Comparison of ENCODE assay signal across 19 cellular contexts in genomic region chr11:78176605-78177141, GRCh38. TPM values are rescaled to one million over a fixed set of nuclear protein-coding genes. Genes with fewer than 3 reads are reported as not detected.
DNase-seq lines count a peak whose midpoint lies in the region; ATAC-seq, FAIRE-seq and TF ChIP-seq lines count a peak whose summit lies in the region.
"Had no signal": no experiment of that assay in that cellular context is flagged by ENCODE, and none has a peak within 500 bp of the region (broad histone marks: within the 10 kb centered on the region; RNA-seq: fewer than 3 reads in every experiment).

No MANE protein-coding gene starts in this region.

- H3K4me1 Mint-ChIP-seq in T-helper 17 cell: peaks cover 16% of the 10 kb centered on the region

- H3K79me2 ChIP-seq in HepG2 (ENCODE audit: insufficient read depth, low read length): no peaks in the 10 kb centered on the region

- BruUV-seq in HepG2 (replicated peaks; lab: Mats Ljungman, UMichigan): no TSS peak

- no peaks in the 10 kb centered on the region for H3K27me3 Mint-ChIP-seq in T-helper 17 cell
- H3K27me3 Mint-ChIP-seq: CD4-positive, CD25-positive, alpha-beta regulatory T cell had no signal

- peak overlapping the region; percentile 2 for H3K27ac Mint-ChIP-seq in T-helper 17 cell
- H3K27ac Mint-ChIP-seq in activated naive CD4-positive, alpha-beta T cell treated with anti-CD3 and anti-CD28 coated beads, Interleukin-2, amount 50 U/mL, for 72 hours: no peak overlapping the region
- H3K27ac Mint-ChIP-seq: GM23338 had no signal

- CTCF ChIA-PET in HepG2 (lab: Yijun Ruan, JAX; ENCODE audit: low intra/inter-chr PET ratio, low total read pairs): no interaction called here

- H3K4me3 Mint-ChIP-seq in T-helper 17 cell: no peak overlapping the region
- H3K4me3 Mint-ChIP-seq: GM23338 had no signal

- 78% methylated on average over 10 of the region's 10 CpGs for WGBS in HepG2 (ENCODE audit: low lambda C conversion rate)

- no peaks in the 10 kb centered on the region; the same call in 1 of the 2 replicates for H4K20me1 ChIP-seq in HepG2 (ENCODE audit: insufficient read depth, low read length)

- no peak for FAIRE-seq in HepG2 (lab: Jason Lieb, UNC)
- FAIRE-seq: D721Med, G401.6, GM12891, H54 had no signal

- DNase-seq in activated effector memory CD4-positive, alpha-beta T cell treated with anti-CD3 and anti-CD28 coated beads, Interleukin-2, amount 50 U/mL, for 16 hours: peak; percentile 28
- no peak for DNase-seq in activated effector memory CD4-positive, alpha-beta T cell treated with Interleukin-2 at 50 U/mL for 16 hours
- DNase-seq in T-helper 17 cell: no peak
- DNase-seq in HepG2 (ENCODE audit: low spot score): no peak
- DNase-seq in posterior vena cava (ENCODE audit: low spot score): peak; percentile 30
- DNase-seq in superior temporal gyrus (ENCODE audit: extremely low spot score): no peak
- no peak for DNase-seq in activated naive CD4-positive, alpha-beta T cell treated with anti-CD3 and anti-CD28 coated beads, Interleukin-2, amount 50 U/mL, for 72 hours (ENCODE audit: low spot score in 2 of 2)
- DNase-seq: BE2C; C1 segment of cervical spinal cord; Caco-2; CD4-positive, CD25-positive, alpha-beta regulatory T cell; HCEC 1CT; IMR-90 had no signal

- POLR2A ChIA-PET in HepG2 (lab: Yijun Ruan, JAX): no interaction called here

- peaks cover 4% of the 10 kb centered on the region for H3K36me3 Mint-ChIP-seq in T-helper 17 cell (ENCODE audit: low read depth)
- H3K36me3 Mint-ChIP-seq in activated naive CD4-positive, alpha-beta T cell treated with anti-CD3 and anti-CD28 coated beads, Interleukin-2, amount 50 U/mL, for 72 hours: peaks cover 9 to 38% of the 10 kb centered on the region in 2 donors

- no peaks in the 10 kb centered on the region for H3K27me3 ChIP-seq in HepG2 (ENCODE audit: control insufficient read depth in 1 of 2, insufficient read depth in 2 of 2, low read length in 2 of 2)
- H3K27me3 ChIP-seq: BE2C had no signal

- TF ChIP-seq CTCF in HepG2 (CRISPR knock-in tag; IDR thresholded peaks at IDR 0.05): no peak

- H3K9me3 ChIP-seq in T-helper 17 cell (ENCODE audit: control insufficient read depth, low read length, poor library complexity, severe bottlenecking) (no peaks in the 10 kb centered on the region), HepG2 (ENCODE audit: low read length) (no peaks in the 10 kb centered on the region)
- H3K9me3 ChIP-seq: BE2C, Caco-2 had no signal

- intact Hi-C loops in HepG2 (cut with micrococcal nuclease; ENCODE audit: unreplicated experiment) (no loop called here), posterior vena cava (cut with DNase I) (loop anchor here in 1 of 2 donors (5.0 kb wide), 1 partner anchor 1899 kb away; no protein-coding TSS in a partner anchor)

- no peak for TF ChIP-seq EP300 in HepG2 (IDR thresholded peaks at IDR 0.05; ENCODE audit: low read depth in 2 of 2, low read length in 2 of 2)
- TF ChIP-seq EP300 in HepG2 (CRISPR knock-in tag; IDR thresholded peaks at IDR 0.05; ENCODE audit: borderline replicate concordance): no peak

- in situ Hi-C loops in HepG2 (cut with HindIII; ENCODE audit: extremely low pct_ligation_motif_present, low pct_unique_long_range_greater_than_20kb): no loop called here

- peaks cover 0 to 13% of the 10 kb centered on the region in 2 donors for H3K9me3 Mint-ChIP-seq in activated naive CD4-positive, alpha-beta T cell treated with anti-CD3 and anti-CD28 coated beads, Interleukin-2, amount 50 U/mL, for 72 hours
- H3K9me3 Mint-ChIP-seq: GM23338 had no signal

- no peak overlapping the region for H3K4me3 ChIP-seq in HepG2 (replicated peaks in 1 of 3; ENCODE audit: insufficient read depth in 1 of 3, low read depth in 2 of 3, low read length in 3 of 3)
- H3K4me3 ChIP-seq: GM23338 had no signal

- no peak overlapping the region for H3K4me2 ChIP-seq in HepG2 (ENCODE audit: low read depth, low read length)
- H3K4me2 ChIP-seq: GM23338 had no signal

- H3K4me1 ChIP-seq in HepG2 (ENCODE audit: insufficient read depth, low read length): peaks cover 31% of the 10 kb centered on the region

- no peak for TF ChIP-seq POLR2A in HepG2 (IDR thresholded peaks at IDR 0.05; ENCODE audit: insufficient read depth in 1 of 2, low read depth in 2 of 2, low read length in 2 of 2)

- no peak overlapping the region for H3K27ac ChIP-seq in HepG2 (ENCODE audit: extremely low read length, insufficient read depth, low read length)
- H3K27ac ChIP-seq: HL-60 had no signal

- peaks cover 4 to 5% of the 10 kb centered on the region in 2 experiments; a peak in 2 of 5 replicates for H3K36me3 ChIP-seq in HepG2 (replicated peaks in 1 of 2; ENCODE audit: control insufficient read depth in 1 of 2, insufficient read depth in 2 of 2, low read length in 2 of 2)
- H3K36me3 ChIP-seq: BE2C had no signal

- no peak for ATAC-seq in T-helper 17 cell
- no peak for ATAC-seq in HepG2
- ATAC-seq in activated naive CD4-positive, alpha-beta T cell treated with anti-CD3 and anti-CD28 coated beads, Interleukin-2, amount 50 U/mL, for 72 hours: no peak
- ATAC-seq: GM23338 had no signal

- H2AFZ ChIP-seq in HepG2 (ENCODE audit: low read length): no peak overlapping the region
- H2AFZ ChIP-seq: GM23338 had no signal

- TF ChIP-seq RAD21 in HepG2 (CRISPR knock-in tag; IDR thresholded peaks at IDR 0.05): no peak

- no peak overlapping the region for H3K9ac ChIP-seq in HepG2 (ENCODE audit: insufficient read depth, low read depth, low read length)

RNA-seq across cellular contexts. Expression of gene KCTD21, which starts 11.8 kb away (rescaled TPM):
- total RNA-seq in T-helper 17 cell (1 to 10 TPM; 2.4 to 4.0 TPM), HepG2 (2016; rRNA removed; fragmentation: Illumina TruSeq; extraction: Trizol) (3.1 and 3.9 TPM in 2 replicates), posterior vena cava (10 to 100 TPM; 10.2 to 10.5 TPM)
- 0.97 and 1.3 TPM in 2 replicates for total RNA-seq in HepG2 (2016; cell fraction: cytosol; rRNA removed; fragmentation: Illumina TruSeq; extraction: Trizol; ENCODE audit: low read depth)
- 3.3 and 4.3 TPM in 2 replicates for total RNA-seq in HepG2 (2016; cell fraction: insoluble cytoplasmic fraction; rRNA removed; fragmentation: Illumina TruSeq; extraction: Trizol)
- 3.1 TPM in 2 replicates for total RNA-seq in HepG2 (2016; cell fraction: membrane; rRNA removed; fragmentation: Illumina TruSeq; extraction: Trizol)
- 1.3 and 1.6 TPM in 2 replicates for total RNA-seq in HepG2 (2016; cell fraction: nucleus; rRNA removed; fragmentation: Illumina TruSeq; extraction: Trizol)
- 13.2 and 13.5 TPM in 2 replicates for polyA plus RNA-seq in HepG2 (2011; rRNA removed)
- 11.0 and 13.8 TPM in 2 replicates for polyA plus RNA-seq in HepG2 (2011; cell fraction: cytosol; rRNA removed)
- polyA plus RNA-seq in HepG2 (2011; cell fraction: nucleus; rRNA removed): 5.4 and 6.0 TPM in 2 replicates
- polyA plus RNA-seq in HepG2 (2012): 6.6 and 9.3 TPM in 2 replicates
- polyA plus RNA-seq in HepG2 (2016; cell fraction: cytosol; fragmentation: Illumina TruSeq; extraction: Trizol; ENCODE audit: low read depth): 1.2 and 1.4 TPM in 2 replicates
- 4.8 and 5.3 TPM in 2 replicates for polyA plus RNA-seq in HepG2 (2016; cell fraction: insoluble cytoplasmic fraction; fragmentation: Illumina TruSeq; extraction: Trizol; ENCODE audit: low read depth)
- polyA plus RNA-seq in HepG2 (2016; cell fraction: membrane; fragmentation: Illumina TruSeq; extraction: Trizol; ENCODE audit: low read depth): 2.5 and 3.1 TPM in 2 replicates
- polyA plus RNA-seq in HepG2 (2016; cell fraction: nucleus; fragmentation: Illumina TruSeq; extraction: Trizol; ENCODE audit: insufficient read depth, low read depth): 3.6 and 4.7 TPM in 2 replicates
- polyA minus RNA-seq in HepG2 (2011; rRNA and poly(A)+ RNA removed; ENCODE audit: low replicate concordance): 14.8 and 38.3 TPM in 2 replicates
- 8.7 and 11.6 TPM in 2 replicates for polyA minus RNA-seq in HepG2 (2011; cell fraction: cytosol; rRNA and poly(A)+ RNA removed)
- polyA minus RNA-seq in HepG2 (2011; cell fraction: nucleus; rRNA and poly(A)+ RNA removed): 5.3 and 6.6 TPM in 2 replicates
- 10 to 100 TPM in 1 of 2 donors, 1 to 10 TPM in 1; 6.6 to 12.2 TPM for total RNA-seq in activated naive CD4-positive, alpha-beta T cell treated with anti-CD3 and anti-CD28 coated beads, Interleukin-2, amount 50 U/mL, for 72 hours

RNA-seq across cellular contexts. Expression of gene USP35, which starts 12.0 kb away (rescaled TPM):
- total RNA-seq in T-helper 17 cell (10 to 100 TPM; 10.5 to 13.4 TPM), HepG2 (2016; rRNA removed; fragmentation: Illumina TruSeq; extraction: Trizol) (1.8 and 4.6 TPM in 2 replicates), posterior vena cava (10 to 100 TPM; 12.8 to 14.1 TPM)
- 0.71 and 0.88 TPM in 2 replicates for total RNA-seq in HepG2 (2016; cell fraction: cytosol; rRNA removed; fragmentation: Illumina TruSeq; extraction: Trizol; ENCODE audit: low read depth)
- total RNA-seq in HepG2 (2016; cell fraction: insoluble cytoplasmic fraction; rRNA removed; fragmentation: Illumina TruSeq; extraction: Trizol): 1.7 and 4.5 TPM in 2 replicates
- total RNA-seq in HepG2 (2016; cell fraction: membrane; rRNA removed; fragmentation: Illumina TruSeq; extraction: Trizol): 0.93 and 1.1 TPM in 2 replicates
- 5.7 and 7.4 TPM in 2 replicates for total RNA-seq in HepG2 (2016; cell fraction: nucleus; rRNA removed; fragmentation: Illumina TruSeq; extraction: Trizol)
- 7.7 and 11.1 TPM in 2 replicates for polyA plus RNA-seq in HepG2 (2011; rRNA removed)
- 4.0 and 5.2 TPM in 2 replicates for polyA plus RNA-seq in HepG2 (2011; cell fraction: cytosol; rRNA removed)
- polyA plus RNA-seq in HepG2 (2011; cell fraction: nucleus; rRNA removed): 56.5 and 58.1 TPM in 2 replicates
- 4.1 and 5.5 TPM in 2 replicates for polyA plus RNA-seq in HepG2 (2012)
- polyA plus RNA-seq in HepG2 (2016; cell fraction: cytosol; fragmentation: Illumina TruSeq; extraction: Trizol; ENCODE audit: low read depth): 0.20 and 0.27 TPM in 2 replicates
- 1.4 and 2.7 TPM in 2 replicates for polyA plus RNA-seq in HepG2 (2016; cell fraction: insoluble cytoplasmic fraction; fragmentation: Illumina TruSeq; extraction: Trizol; ENCODE audit: low read depth)
- 0.61 and 0.63 TPM in 2 replicates for polyA plus RNA-seq in HepG2 (2016; cell fraction: membrane; fragmentation: Illumina TruSeq; extraction: Trizol; ENCODE audit: low read depth)
- 10.1 and 12.3 TPM in 2 replicates for polyA plus RNA-seq in HepG2 (2016; cell fraction: nucleus; fragmentation: Illumina TruSeq; extraction: Trizol; ENCODE audit: insufficient read depth, low read depth)
- 5.1 and 12.7 TPM in 2 replicates for polyA minus RNA-seq in HepG2 (2011; rRNA and poly(A)+ RNA removed; ENCODE audit: low replicate concordance)
- polyA minus RNA-seq in HepG2 (2011; cell fraction: cytosol; rRNA and poly(A)+ RNA removed): 2.4 and 3.2 TPM in 2 replicates
- polyA minus RNA-seq in HepG2 (2011; cell fraction: nucleus; rRNA and poly(A)+ RNA removed): 17.3 and 18.0 TPM in 2 replicates
- 10 to 100 TPM; 16.3 to 21.8 TPM for total RNA-seq in activated naive CD4-positive, alpha-beta T cell treated with anti-CD3 and anti-CD28 coated beads, Interleukin-2, amount 50 U/mL, for 72 hours

RNA-seq across cellular contexts. Expression of gene ALG8, which starts 37.2 kb away (rescaled TPM):
- total RNA-seq in T-helper 17 cell: 10 to 100 TPM; 17.2 to 25.8 TPM
- total RNA-seq in HepG2 (2016; rRNA removed; fragmentation: Illumina TruSeq; extraction: Trizol): 50.0 and 88.0 TPM in 2 replicates
- 27.9 and 37.5 TPM in 2 replicates for total RNA-seq in HepG2 (2016; cell fraction: cytosol; rRNA removed; fragmentation: Illumina TruSeq; extraction: Trizol; ENCODE audit: low read depth)
- total RNA-seq in HepG2 (2016; cell fraction: insoluble cytoplasmic fraction; rRNA removed; fragmentation: Illumina TruSeq; extraction: Trizol): 46.2 and 90.8 TPM in 2 replicates
- 39.8 and 40.9 TPM in 2 replicates for total RNA-seq in HepG2 (2016; cell fraction: membrane; rRNA removed; fragmentation: Illumina TruSeq; extraction: Trizol)
- total RNA-seq in HepG2 (2016; cell fraction: nucleus; rRNA removed; fragmentation: Illumina TruSeq; extraction: Trizol): 81.9 and 98.4 TPM in 2 replicates
- 53.5 and 75.8 TPM in 2 replicates for polyA plus RNA-seq in HepG2 (2011; rRNA removed)
- polyA plus RNA-seq in HepG2 (2011; cell fraction: cytosol; rRNA removed): 34.9 and 52.4 TPM in 2 replicates
- polyA plus RNA-seq in HepG2 (2011; cell fraction: nucleus; rRNA removed): 23.3 and 25.4 TPM in 2 replicates
- polyA plus RNA-seq in HepG2 (2012): 33.9 and 48.4 TPM in 2 replicates
- polyA plus RNA-seq in HepG2 (2016; cell fraction: cytosol; fragmentation: Illumina TruSeq; extraction: Trizol; ENCODE audit: low read depth): 21.7 and 23.1 TPM in 2 replicates
- 45.9 and 50.8 TPM in 2 replicates for polyA plus RNA-seq in HepG2 (2016; cell fraction: insoluble cytoplasmic fraction; fragmentation: Illumina TruSeq; extraction: Trizol; ENCODE audit: low read depth)
- 29.3 and 35.8 TPM in 2 replicates for polyA plus RNA-seq in HepG2 (2016; cell fraction: membrane; fragmentation: Illumina TruSeq; extraction: Trizol; ENCODE audit: low read depth)
- polyA plus RNA-seq in HepG2 (2016; cell fraction: nucleus; fragmentation: Illumina TruSeq; extraction: Trizol; ENCODE audit: insufficient read depth, low read depth): 116 and 123 TPM in 2 replicates
- polyA minus RNA-seq in HepG2 (2011; rRNA and poly(A)+ RNA removed; ENCODE audit: low replicate concordance): 65.9 and 176 TPM in 2 replicates
- polyA minus RNA-seq in HepG2 (2011; cell fraction: cytosol; rRNA and poly(A)+ RNA removed): 34.7 TPM in 2 replicates
- polyA minus RNA-seq in HepG2 (2011; cell fraction: nucleus; rRNA and poly(A)+ RNA removed): 63.3 and 64.3 TPM in 2 replicates
- 10 to 100 TPM; 25.6 to 28.6 TPM for total RNA-seq in posterior vena cava
- 10 to 100 TPM; 42.9 to 72.1 TPM for total RNA-seq in activated naive CD4-positive, alpha-beta T cell treated with anti-CD3 and anti-CD28 coated beads, Interleukin-2, amount 50 U/mL, for 72 hours

Comparison
In these comparisons a context has a peak if more than half of its experiments do, and no peak if none do; other contexts are left out.
1. DNase-seq: peak in activated effector memory CD4-positive, alpha-beta T cell treated with anti-CD3 and anti-CD28 coated beads, Interleukin-2, amount 50 U/mL, for 16 hours (single experiment) and posterior vena cava (single experiment); none in activated effector memory CD4-positive, alpha-beta T cell treated with Interleukin-2 at 50 U/mL for 16 hours (single experiment), T-helper 17 cell (0 of 3), HepG2 (single experiment), superior temporal gyrus (single experiment) and activated naive CD4-positive, alpha-beta T cell treated with anti-CD3 and anti-CD28 coated beads, Interleukin-2, amount 50 U/mL, for 72 hours (0 of 2).